ENCODE assay signal across 8 cellular contexts in genomic region chr10:62084434-62084833, GRCh38.
DNase-seq lines count a peak whose midpoint lies in the region; ATAC-seq and TF ChIP-seq lines count a peak whose summit lies in the region.
"Had no signal": no experiment of that assay in that cellular context is flagged by ENCODE, and none has a peak within 500 bp of the region (broad histone marks: within the 10 kb centered on the region; RNA-seq: fewer than 3 reads in every experiment).

No MANE protein-coding gene starts in this region.

- H3K27me3 ChIP-seq in GM23248 (replicated peaks; ENCODE audit: insufficient read depth): no peaks in the 10 kb centered on the region
- H3K27me3 ChIP-seq: MG63 had no signal

- ATAC-seq in T-helper 17 cell: no peak
- ATAC-seq in HG03135 (IDR thresholded peaks at IDR 0.05; ENCODE audit: unreplicated experiment): no peak

- H3K27ac ChIP-seq in GM23248 (peak overlapping the region; percentile 93), skin epidermis (peak overlapping the region in 17 of 21 experiments; percentile 3 to 88 (median 81))

- H3K4me3 ChIP-seq in GM23248 (peak overlapping the region; percentile 15), fibroblast of the aortic adventitia (ENCODE audit: low read depth, low read length) (no peak overlapping the region), skin epidermis (no peak overlapping the region)
- H3K4me3 ChIP-seq: MG63 had no signal

- H3K9me2 ChIP-seq in GM23248 (ENCODE audit: insufficient read depth): no peaks in the 10 kb centered on the region

- DNase-seq in GM23248: peak; percentile 61
- DNase-seq in T-helper 17 cell: no peak
- peak; percentile 80 for DNase-seq in fibroblast of the aortic adventitia (ENCODE audit: low read depth)
- no peak for DNase-seq in OCI-M2 (lab: John Stamatoyannopoulos, UW; ENCODE audit: unreplicated experiment)
- DNase-seq in HT-29 (ENCODE audit: low spot score): no peak

- peak overlapping the region; percentile 59 for H3K4me2 ChIP-seq in GM23248 (ENCODE audit: unreplicated experiment)

- WGBS in GM23248 (ENCODE audit: low coverage in 1 of 2, low lambda C conversion rate in 2 of 2, missing lambda C conversion rate in 2 of 2), 2 experiments: 17 to 25% methylated on average over 2 of the region's 2 CpGs

- H3K4me1 ChIP-seq in GM23248 (ENCODE audit: insufficient read depth): peaks cover 64% of the 10 kb centered on the region

- H3F3A ChIP-seq in GM23248 (ENCODE audit: insufficient read depth): peaks cover 86% of the 10 kb centered on the region

- peaks cover 2% of the 10 kb centered on the region for H3K36me3 Mint-ChIP-seq in T-helper 17 cell (ENCODE audit: low read depth)

- no peaks in the 10 kb centered on the region for H4K20me1 ChIP-seq in GM23248 (ENCODE audit: insufficient read depth)

- no peak overlapping the region for H3K4me3 Mint-ChIP-seq in T-helper 17 cell

- in situ Hi-C loops in GM23248 (cut with MboI): no loop called here

- H2AFZ ChIP-seq in GM23248: no peak overlapping the region

- H3K27ac Mint-ChIP-seq in T-helper 17 cell: peak overlapping the region; percentile 95

- H3K9me3 ChIP-seq in GM23248 (ENCODE audit: low read depth) (no peaks in the 10 kb centered on the region), T-helper 17 cell (ENCODE audit: control insufficient read depth, low read length, poor library complexity, severe bottlenecking) (no peaks in the 10 kb centered on the region)
- H3K9me3 ChIP-seq: MG63 had no signal

- no peaks in the 10 kb centered on the region for H3K27me3 Mint-ChIP-seq in T-helper 17 cell

- peaks cover 30% of the 10 kb centered on the region for H3K4me1 Mint-ChIP-seq in T-helper 17 cell

- peak overlapping the region; percentile 68 for H3K9ac ChIP-seq in GM23248

- no peak for TF ChIP-seq CTCF in fibroblast of the aortic adventitia (IDR thresholded peaks at IDR 0.05; ENCODE audit: insufficient read depth, low read length)

- peaks cover 57% of the 10 kb centered on the region for H3K79me2 ChIP-seq in GM23248 (ENCODE audit: insufficient read depth)

- H3K36me3 ChIP-seq in GM23248 (ENCODE audit: low read depth): peaks cover 46% of the 10 kb centered on the region

Comparison
In these comparisons a context has a peak if more than half of its experiments do, and no peak if none do; other contexts are left out.
1. DNase-seq: peak in GM23248 (single experiment) and fibroblast of the aortic adventitia (single experiment); none in T-helper 17 cell (0 of 3), OCI-M2 (single experiment) and HT-29 (single experiment).